Comparison of ENCODE assay signal across 12 cellular contexts in the genomic region with DNA sequence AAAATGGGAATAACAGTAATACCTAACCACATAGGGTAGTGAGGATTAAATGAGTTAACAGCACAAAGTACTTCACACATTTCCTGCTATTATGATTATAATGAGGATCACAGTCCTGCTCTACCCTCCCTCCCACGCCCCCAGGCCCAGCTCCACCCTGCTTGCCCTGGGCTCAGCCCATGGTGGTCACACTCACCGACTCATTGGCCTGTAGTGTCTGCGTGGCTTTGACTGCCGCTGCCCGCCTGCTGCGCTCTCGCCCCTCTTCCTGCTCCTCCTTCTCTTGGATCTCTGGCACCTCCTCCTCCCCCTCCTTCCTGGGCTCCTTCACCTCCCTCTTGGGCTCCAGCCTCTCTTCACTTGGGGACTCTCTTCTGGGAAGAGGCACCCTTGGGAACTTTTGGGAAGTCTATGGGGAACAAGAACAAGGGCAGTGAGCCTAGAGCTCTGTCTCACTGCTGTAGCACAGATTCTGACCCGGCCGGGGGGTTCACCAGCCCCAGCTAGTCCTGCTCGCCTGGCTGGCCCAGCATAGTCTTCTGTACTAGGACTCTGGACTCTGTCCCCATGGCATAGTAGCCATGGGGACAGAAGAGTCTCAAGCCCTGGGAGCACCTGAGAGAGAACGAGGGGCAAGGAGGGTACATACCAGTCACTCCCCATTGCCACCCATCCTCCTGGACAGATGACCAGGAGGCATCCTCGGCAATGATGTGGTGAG. TPM values are rescaled to one million over a fixed set of nuclear protein-coding genes. Genes with fewer than 3 reads are reported as not detected.
A peak's percentile ranks its signal among the peaks of the same experiment; 100 is the strongest.
DNase-seq lines count a peak whose midpoint lies in the region; ATAC-seq and TF ChIP-seq lines count a peak whose summit lies in the region.
"Had no signal": no experiment of that assay in that cellular context is flagged by ENCODE, and none has a peak within 500 bp of the region (broad histone marks: within the 10 kb centered on the region; RNA-seq: fewer than 3 reads in every experiment).

No MANE protein-coding gene starts in this region.

- DNase-seq in CD8-positive, alpha-beta memory T cell: no peak
- no peak for DNase-seq in gastrocnemius medialis
- no peak for DNase-seq in NCI-H2029 treated with DMSO at 0.1 percent for 48 hours (lab: John Stamatoyannopoulos, UW)
- no peak for DNase-seq in activated T-helper 2 cell treated with anti-CD3 and anti-CD28 coated beads, Interferon-gamma antibody, Interleukin-2, Interleukin-4, amounts not matched to agents 10 μg/mL and 5 μg/mL and 100 μg/mL, durations not matched to agents 14 hours and 24 hours and 36 hours (ENCODE audit: low spot score)
- DNase-seq: MG63, NCI-H2227 treated with DMSO at 0.1 percent for 48 hours, T-cell had no signal

- H3K36me3 ChIP-seq in CD8-positive, alpha-beta memory T cell (ENCODE audit: insufficient read depth, low read length): peaks cover 60% of the 10 kb centered on the region
- H3K36me3 ChIP-seq in HUES64 (ENCODE audit: insufficient read depth, low read length): peaks cover 24% of the 10 kb centered on the region
- H3K36me3 ChIP-seq in gastroesophageal sphincter: peaks cover 0 to 82% of the 10 kb centered on the region in 2 donors
- peaks cover 0 to 54% of the 10 kb centered on the region in 2 donors for H3K36me3 ChIP-seq in gastrocnemius medialis

- in situ Hi-C loops in gastrocnemius medialis (cut with MboI; ENCODE audit: low sequenced_read_pairs in 4 of 4): loop anchor here in 1 of 4 donors (10.0 kb wide), 2 partner anchors 64 to 86 kb away; no protein-coding TSS in a partner anchor

- intact Hi-C loops in gastrocnemius medialis (cut with DNase I; ENCODE audit: low total_unique reads): loop anchor here (5.0 to 10.0 kb wide), 3 partner anchors 154 to 364 kb away; a partner anchor contains a TSS
- intact Hi-C loops in activated T-helper 2 cell treated with anti-CD3 and anti-CD28 coated beads, Interferon-gamma antibody, Interleukin-2, Interleukin-4, amounts not matched to agents 10 μg/mL and 5 μg/mL and 100 μg/mL, durations not matched to agents 14 hours and 24 hours and 36 hours (cut with micrococcal nuclease): no loop called here

- H3K4me1 Mint-ChIP-seq in CD8-positive, alpha-beta memory T cell: peaks cover 3 to 19% (median 10%) of the 10 kb centered on the region in 3 donors
- peaks cover 11% of the 10 kb centered on the region for H3K4me1 Mint-ChIP-seq in activated T-helper 2 cell treated with anti-CD3 and anti-CD28 coated beads, Interferon-gamma antibody, Interleukin-2, Interleukin-4, amounts not matched to agents 10 μg/mL and 5 μg/mL and 100 μg/mL, durations not matched to agents 14 hours and 24 hours and 36 hours (ENCODE audit: low read depth)

- no peak overlapping the region for H3K27ac ChIP-seq in CD8-positive, alpha-beta memory T cell (ENCODE audit: low read depth, low read length)
- H3K27ac ChIP-seq in HUES64 (ENCODE audit: low read depth, low read length) (peak overlapping the region; percentile 9; the same call in 1 of the 2 replicates), gastroesophageal sphincter (peak overlapping the region in 3 of 4 donors; percentile 28 to 92 (median 83)), gastrocnemius medialis (peak overlapping the region; percentile 35 to 94 (median 90))
- H3K27ac ChIP-seq: hepatocyte had no signal

- CTCF ChIA-PET in CD8-positive, alpha-beta memory T cell (lab: Charles Lee): no interaction called here

- TF ChIP-seq POLR2A in gastroesophageal sphincter (IDR thresholded peaks at IDR 0.05): no peak
- TF ChIP-seq POLR2A in gastrocnemius medialis (IDR thresholded peaks at IDR 0.05): no peak

- no peak overlapping the region for H3K4me3 ChIP-seq in CD8-positive, alpha-beta memory T cell (ENCODE audit: low read length)
- H3K4me3 ChIP-seq in HUES64 (ENCODE audit: low read length) (no peak overlapping the region), gastroesophageal sphincter (no peak overlapping the region), gastrocnemius medialis (no peak overlapping the region)
- H3K4me3 ChIP-seq: hepatocyte, lung, MG63 had no signal

- H3K27ac Mint-ChIP-seq in CD8-positive, alpha-beta memory T cell: peak overlapping the region in 7 of 8 donors; percentile 1 to 89 (median 21)
- no peak overlapping the region for H3K27ac Mint-ChIP-seq in activated T-helper 2 cell treated with anti-CD3 and anti-CD28 coated beads, Interferon-gamma antibody, Interleukin-2, Interleukin-4, amounts not matched to agents 10 μg/mL and 5 μg/mL and 100 μg/mL, durations not matched to agents 14 hours and 24 hours and 36 hours

- no peaks in the 10 kb centered on the region for H3K4me1 ChIP-seq in CD8-positive, alpha-beta memory T cell (ENCODE audit: insufficient read depth, low read length)
- peaks cover 43% of the 10 kb centered on the region for H3K4me1 ChIP-seq in HUES64 (ENCODE audit: insufficient read depth, low read length)
- peaks cover 6 to 82% (median 54%) of the 10 kb centered on the region in 3 donors for H3K4me1 ChIP-seq in gastroesophageal sphincter
- H3K4me1 ChIP-seq in gastrocnemius medialis: peaks cover 38% of the 10 kb centered on the region in 2 donors

- no peaks in the 10 kb centered on the region for H3K9me3 ChIP-seq in CD8-positive, alpha-beta memory T cell (ENCODE audit: low read length)
- no peaks in the 10 kb centered on the region for H3K9me3 ChIP-seq in HUES64 (ENCODE audit: insufficient read depth, low read depth, low read length)
- H3K9me3 ChIP-seq in gastroesophageal sphincter: no peaks in the 10 kb centered on the region
- no peaks in the 10 kb centered on the region for H3K9me3 ChIP-seq in gastrocnemius medialis
- H3K9me3 ChIP-seq: MG63 had no signal

- H3K4me3 Mint-ChIP-seq in CD8-positive, alpha-beta memory T cell: peak overlapping the region in 1 of 7 donors; percentile 63
- no peak overlapping the region for H3K4me3 Mint-ChIP-seq in activated T-helper 2 cell treated with anti-CD3 and anti-CD28 coated beads, Interferon-gamma antibody, Interleukin-2, Interleukin-4, amounts not matched to agents 10 μg/mL and 5 μg/mL and 100 μg/mL, durations not matched to agents 14 hours and 24 hours and 36 hours (ENCODE audit: low read depth)
- H3K4me3 Mint-ChIP-seq: T-cell had no signal

- H3K9me3 Mint-ChIP-seq in CD8-positive, alpha-beta memory T cell: no peaks in the 10 kb centered on the region
- H3K9me3 Mint-ChIP-seq in activated T-helper 2 cell treated with anti-CD3 and anti-CD28 coated beads, Interferon-gamma antibody, Interleukin-2, Interleukin-4, amounts not matched to agents 10 μg/mL and 5 μg/mL and 100 μg/mL, durations not matched to agents 14 hours and 24 hours and 36 hours: no peaks in the 10 kb centered on the region
- H3K9me3 Mint-ChIP-seq: T-cell had no signal

- no peak overlapping the region for H3K9ac ChIP-seq in HUES64 (ENCODE audit: low read depth, low read length)

- no peak for ATAC-seq in gastroesophageal sphincter
- no peak for ATAC-seq in gastrocnemius medialis
- no peak for ATAC-seq in HG02678 (IDR thresholded peaks at IDR 0.05; ENCODE audit: unreplicated experiment)
- ATAC-seq: T-cell had no signal

- TF ChIP-seq CTCF in gastroesophageal sphincter (IDR thresholded peaks at IDR 0.05) (no peak), gastrocnemius medialis (IDR thresholded peaks at IDR 0.05 in 4 of 5, conservative IDR thresholded peaks at IDR 0.05 in 1 of 5) (no peak)

- WGBS in HUES64: 42% methylated on average over 12 of the region's 12 CpGs
- 40 to 60% methylated on average over 1 to 6 of the region's 12 CpGs for WGBS in gastroesophageal sphincter (ENCODE audit: low coverage in 1 of 2), 2 donors

- TF ChIP-seq EP300 in gastroesophageal sphincter (IDR thresholded peaks at IDR 0.05): no peak

- no peaks in the 10 kb centered on the region for H3K27me3 Mint-ChIP-seq in CD8-positive, alpha-beta memory T cell
- no peaks in the 10 kb centered on the region for H3K27me3 Mint-ChIP-seq in activated T-helper 2 cell treated with anti-CD3 and anti-CD28 coated beads, Interferon-gamma antibody, Interleukin-2, Interleukin-4, amounts not matched to agents 10 μg/mL and 5 μg/mL and 100 μg/mL, durations not matched to agents 14 hours and 24 hours and 36 hours (ENCODE audit: low read depth)
- H3K27me3 Mint-ChIP-seq: T-cell had no signal

- H3K27me3 ChIP-seq in CD8-positive, alpha-beta memory T cell (ENCODE audit: insufficient read depth, low read length, poor library complexity, severe bottlenecking): no peaks in the 10 kb centered on the region
- H3K27me3 ChIP-seq in HUES64 (ENCODE audit: insufficient read depth, low read length) (peaks cover 4% of the 10 kb centered on the region; the same call in 1 of the 2 replicates), gastroesophageal sphincter (no peaks in the 10 kb centered on the region), gastrocnemius medialis (no peaks in the 10 kb centered on the region)
- H3K27me3 ChIP-seq: hepatocyte, MG63 had no signal

- POLR2A ChIA-PET in CD8-positive, alpha-beta memory T cell (lab: Charles Lee): no interaction called here

- H3K36me3 Mint-ChIP-seq in CD8-positive, alpha-beta memory T cell: peaks cover 6 to 92% (median 23%) of the 10 kb centered on the region in 3 donors
- peaks cover 80% of the 10 kb centered on the region for H3K36me3 Mint-ChIP-seq in activated T-helper 2 cell treated with anti-CD3 and anti-CD28 coated beads, Interferon-gamma antibody, Interleukin-2, Interleukin-4, amounts not matched to agents 10 μg/mL and 5 μg/mL and 100 μg/mL, durations not matched to agents 14 hours and 24 hours and 36 hours (ENCODE audit: low read depth)

RNA-seq across cellular contexts. Expression of a gene that starts 7.1 kb away (rescaled TPM):
- total RNA-seq in CD8-positive, alpha-beta memory T cell: 10 to 100 TPM; 56.8 to 61.0 TPM
- polyA plus RNA-seq in CD8-positive, alpha-beta memory T cell: 43.7 TPM
- polyA plus RNA-seq in HUES64 (2013, experiment 1 of 2): 42.4 TPM
- polyA plus RNA-seq in HUES64 (2013, experiment 2 of 2): 43.4 TPM
- total RNA-seq in gastroesophageal sphincter: 10 to 100 TPM; 41.7 to 95.2 (median 47.6) TPM
- 10 to 100 TPM in 1 of 4 donors, 1 to 10 TPM in 3; 7.6 to 18.5 (median 8.8) TPM for total RNA-seq in gastrocnemius medialis
- total RNA-seq in activated T-helper 2 cell treated with anti-CD3 and anti-CD28 coated beads, Interferon-gamma antibody, Interleukin-2, Interleukin-4, amounts not matched to agents 10 μg/mL and 5 μg/mL and 100 μg/mL, durations not matched to agents 14 hours and 24 hours and 36 hours: 30.1 and 32.1 TPM in 2 replicates
